8 cellular contexts compared by ENCODE assay signal in the genomic region with DNA sequence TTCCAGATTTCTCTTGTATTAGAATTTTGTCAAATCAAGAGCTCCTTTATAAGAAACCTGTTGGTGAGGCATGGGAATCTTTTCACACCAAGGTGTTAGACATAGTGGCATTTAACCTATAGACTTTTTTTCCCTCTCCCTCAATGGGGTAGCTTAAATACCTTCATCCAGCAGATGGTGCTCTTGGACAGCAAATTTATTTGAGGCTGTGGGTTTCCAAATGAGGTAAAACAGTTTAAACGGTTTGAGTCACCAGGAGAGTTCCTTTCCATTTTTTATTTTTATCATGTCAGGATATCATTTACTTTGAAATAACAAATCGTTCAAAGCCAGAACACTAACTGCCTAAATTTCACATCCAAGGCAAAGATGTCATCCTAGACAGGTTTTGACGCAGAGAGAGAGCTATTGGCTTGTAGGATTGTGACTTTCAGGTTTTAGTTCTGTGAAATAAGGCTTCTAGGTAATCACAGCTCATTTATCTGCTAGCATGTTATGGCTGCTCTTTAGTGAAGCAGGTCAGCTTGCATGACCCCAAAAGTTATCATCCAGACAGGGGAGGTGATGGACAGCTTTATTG.
DNase-seq lines count a peak whose midpoint lies in the region; ATAC-seq, FAIRE-seq and TF ChIP-seq lines count a peak whose summit lies in the region.

No MANE protein-coding gene starts in this region.

- TF ChIP-seq EP300 in A549 (IDR thresholded peaks at IDR 0.05), result no peak

- DNase-seq in A549 (ENCODE audit: low read depth in 1 of 2, low spot score in 1 of 2), result peak; percentile 47 to 51
- peak; percentile 54 for DNase-seq in IMR-90
- no peak for DNase-seq in Peyer's patch
- peak; percentile 7 for DNase-seq in central memory CD4-positive, alpha-beta T cell
- DNase-seq in lung microvascular endothelial cell (ENCODE audit: low read depth in 2 of 2), result peak; percentile 50 to 73
- no peak for DNase-seq in amniotic stem cell (lab: John Stamatoyannopoulos, UW)

- TF ChIP-seq POLR2A in A549 (IDR thresholded peaks at IDR 0.05; ENCODE audit: low read length) (no peak), IMR-90 (IDR thresholded peaks at IDR 0.05; ENCODE audit: low read depth, low read length) (no peak), Peyer's patch (IDR thresholded peaks at IDR 0.05) (no peak)

- no peak overlapping the region for H3K4ac ChIP-seq in IMR-90 (ENCODE audit: low read depth, low read length)

- peak; percentile 71 to 86; a peak in 5 of 6 replicates for ATAC-seq in A549
- ATAC-seq in IMR-90 (ENCODE audit: low read depth), result peak; percentile 86
- ATAC-seq in HG02852 (IDR thresholded peaks at IDR 0.05; ENCODE audit: unreplicated experiment), result no peak

- in situ Hi-C loops in IMR-90 (cut with MboI; ENCODE audit: low sequenced_read_pairs), result no loop called here

- no peak overlapping the region for H3K18ac ChIP-seq in IMR-90 (ENCODE audit: low read depth, low read length)

- H3K4me1 ChIP-seq in A549 (no peaks in the 10 kb centered on the region), DOHH2 (ENCODE audit: control insufficient read depth, low read length) (no peaks in the 10 kb centered on the region), IMR-90 (ENCODE audit: control insufficient read depth, insufficient read depth, low read length) (no peaks in the 10 kb centered on the region), Peyer's patch (no peaks in the 10 kb centered on the region)

- no peak overlapping the region for H2BK120ac ChIP-seq in IMR-90 (ENCODE audit: low read depth, low read length)

- H3K9ac ChIP-seq in IMR-90 (ENCODE audit: low read depth, low read length), result no peak overlapping the region

- no peak overlapping the region for H2BK15ac ChIP-seq in IMR-90 (ENCODE audit: low read depth, low read length)

- no peak overlapping the region for H4K8ac ChIP-seq in IMR-90 (ENCODE audit: low read depth in 2 of 2, low read length in 2 of 2)

- H3K14ac ChIP-seq in IMR-90 (replicated peaks; ENCODE audit: low read depth, low read length), result no peak overlapping the region

- H2AK5ac ChIP-seq in IMR-90 (ENCODE audit: low read depth, low read length), result no peak overlapping the region

- TF ChIP-seq RAD21 in A549 (conservative IDR thresholded peaks at IDR 0.05 in 1 of 2, IDR thresholded peaks at IDR 0.05 in 1 of 2) (peak; percentile 84 to 87), IMR-90 (IDR thresholded peaks at IDR 0.05; ENCODE audit: low read length) (peak; percentile 74)

- H4K20me1 ChIP-seq in DOHH2 (ENCODE audit: control insufficient read depth, insufficient read depth, low read depth, low read length) (no peaks in the 10 kb centered on the region), IMR-90 (ENCODE audit: insufficient read depth, low read length) (no peaks in the 10 kb centered on the region)

- H3K9me3 ChIP-seq in A549, result peaks cover 9% of the 10 kb centered on the region
- H3K9me3 ChIP-seq in DOHH2 (ENCODE audit: control insufficient read depth, insufficient read depth, low read length), result no peaks in the 10 kb centered on the region
- peaks cover 2% of the 10 kb centered on the region; the same call in 1 of the 2 replicates for H3K9me3 ChIP-seq in IMR-90 (ENCODE audit: control insufficient read depth, insufficient read depth, low read length)
- H3K9me3 ChIP-seq in Peyer's patch, result no peaks in the 10 kb centered on the region

- H3K4me3 ChIP-seq in A549 (no peak overlapping the region), DOHH2 (ENCODE audit: low read length) (no peak overlapping the region), IMR-90 (ENCODE audit: insufficient read depth, low read depth, low read length) (no peak overlapping the region), Peyer's patch (no peak overlapping the region)

- H3K4me2 ChIP-seq in A549 (no peak overlapping the region), DOHH2 (ENCODE audit: low read length) (no peak overlapping the region), IMR-90 (ENCODE audit: low read depth, low read length) (no peak overlapping the region)

- H3K79me2 ChIP-seq in DOHH2 (ENCODE audit: control insufficient read depth, low read length), result no peaks in the 10 kb centered on the region

- H3K27ac ChIP-seq in A549, result no peak overlapping the region
- no peak overlapping the region for H3K27ac ChIP-seq in DOHH2 (ENCODE audit: low read depth, low read length)
- no peak overlapping the region for H3K27ac ChIP-seq in IMR-90 (ENCODE audit: insufficient read depth, low read length)
- H3K27ac ChIP-seq in Peyer's patch, result no peak overlapping the region

- no peak overlapping the region for H2AFZ ChIP-seq in IMR-90 (replicated peaks; ENCODE audit: low read length, poor library complexity)

- dilution Hi-C loops in IMR-90 (cut with HindIII; ENCODE audit: low sequenced_read_pairs, unreplicated experiment), result no loop called here

- H2AK9ac ChIP-seq in IMR-90 (replicated peaks; ENCODE audit: low read depth, low read length, poor library complexity), result no peak overlapping the region

- H3K23ac ChIP-seq in IMR-90 (ENCODE audit: low read depth, low read length), result no peak overlapping the region

- CTCF ChIA-PET in A549 (lab: Yijun Ruan, JAX), result interaction anchor here (0.7 to 3.5 kb wide), 42 partner anchors 9 to 1072 kb away, joined by 3 to 29 read pairs (median 4); no protein-coding TSS in a partner anchor
- CTCF ChIA-PET in IMR-90 (lab: Yijun Ruan, JAX), result interaction anchor here (0.8 to 3.0 kb wide), 8 partner anchors 9 to 226 kb away, joined by 3 to 10 read pairs (median 4); no protein-coding TSS in a partner anchor

- WGBS in A549 (ENCODE audit: missing lambda C conversion rate), result 35% methylated on average over 3 of the region's 3 CpGs
- no CpG with 5 or more reads among the region's 3 CpGs for WGBS in IMR-90 (ENCODE audit: extremely low coverage in 2 of 2, insufficient read length in 1 of 2), 2 experiments

- FAIRE-seq in A549 (lab: Jason Lieb, UNC), result peak; percentile 73

- H3K56ac ChIP-seq in IMR-90 (ENCODE audit: extremely low read depth, insufficient read depth, low read length), result no peak overlapping the region

- H2BK20ac ChIP-seq in IMR-90 (ENCODE audit: low read depth, low read length), result no peak overlapping the region

- H4K91ac ChIP-seq in IMR-90 (ENCODE audit: insufficient read depth, low read depth, low read length), result no peak overlapping the region

- no peaks in the 10 kb centered on the region for H3K9me2 ChIP-seq in DOHH2 (replicated peaks; ENCODE audit: control insufficient read depth, low read length)

- TF ChIP-seq CTCF in A549 (IDR thresholded peaks at IDR 0.05), result peak; percentile 82
- peak; percentile 67 for TF ChIP-seq CTCF in DOHH2 (IDR thresholded peaks at IDR 0.05; ENCODE audit: low read depth, low read length, poor library complexity, severe bottlenecking)
- TF ChIP-seq CTCF in IMR-90 (conservative IDR thresholded peaks at IDR 0.05; ENCODE audit: low read depth, low read length), result peak; percentile 76
- TF ChIP-seq CTCF in Peyer's patch (IDR thresholded peaks at IDR 0.05), result peak in 5 of 6 experiments; percentile 17 to 54 (median 48)

- no peak overlapping the region for H2BK5ac ChIP-seq in IMR-90 (ENCODE audit: low read depth, low read length, poor library complexity, severe bottlenecking)

- POLR2A ChIA-PET in A549 (lab: Yijun Ruan, JAX), result no interaction called here
- POLR2A ChIA-PET in IMR-90 (lab: Charles Lee; ENCODE audit: unreplicated experiment), result interaction anchor here (0.6 kb wide), 1 partner anchor 104 kb away, joined by 3 read pairs; no protein-coding TSS in a partner anchor

- H4K5ac ChIP-seq in IMR-90 (ENCODE audit: low read depth, low read length), result no peak overlapping the region

- H3K79me1 ChIP-seq in IMR-90 (ENCODE audit: low read depth in 1 of 2, low read length in 2 of 2), result peaks cover 0 to 4% of the 10 kb centered on the region in 2 experiments; a peak in 2 of 4 replicates

- intact Hi-C loops in IMR-90 (cut with micrococcal nuclease), result loop anchor here (2.0 to 5.0 kb wide), 3 partner anchors 79 to 710 kb away; no protein-coding TSS in a partner anchor

- no peaks in the 10 kb centered on the region for H3K9me1 ChIP-seq in IMR-90 (ENCODE audit: insufficient read depth, low read length)

- no peaks in the 10 kb centered on the region for H3K27me3 ChIP-seq in DOHH2 (ENCODE audit: control insufficient read depth, low read length)
- no peaks in the 10 kb centered on the region for H3K27me3 ChIP-seq in IMR-90 (ENCODE audit: control insufficient read depth, insufficient read depth, low read length)
- no peaks in the 10 kb centered on the region for H3K27me3 ChIP-seq in Peyer's patch

- H3F3A ChIP-seq in DOHH2 (ENCODE audit: control insufficient read depth, insufficient read depth), result no peaks in the 10 kb centered on the region

- no TSS peak for BruUV-seq in IMR-90 (replicated peaks; lab: Mats Ljungman, UMichigan)

- H3K36me3 ChIP-seq in DOHH2 (ENCODE audit: control insufficient read depth, low read length), result peaks cover 11% of the 10 kb centered on the region
- peaks cover 2% of the 10 kb centered on the region; the same call in 1 of the 2 replicates for H3K36me3 ChIP-seq in IMR-90 (ENCODE audit: control insufficient read depth, insufficient read depth, low read length)
- peaks cover 0 to 23% (median 3%) of the 10 kb centered on the region in 3 donors for H3K36me3 ChIP-seq in Peyer's patch

TF ChIP-seq in A549, 52 proteins besides CTCF, POLR2A, EP300 and RAD21 (continues in another document):
- TF ChIP-seq, protein P1, sequence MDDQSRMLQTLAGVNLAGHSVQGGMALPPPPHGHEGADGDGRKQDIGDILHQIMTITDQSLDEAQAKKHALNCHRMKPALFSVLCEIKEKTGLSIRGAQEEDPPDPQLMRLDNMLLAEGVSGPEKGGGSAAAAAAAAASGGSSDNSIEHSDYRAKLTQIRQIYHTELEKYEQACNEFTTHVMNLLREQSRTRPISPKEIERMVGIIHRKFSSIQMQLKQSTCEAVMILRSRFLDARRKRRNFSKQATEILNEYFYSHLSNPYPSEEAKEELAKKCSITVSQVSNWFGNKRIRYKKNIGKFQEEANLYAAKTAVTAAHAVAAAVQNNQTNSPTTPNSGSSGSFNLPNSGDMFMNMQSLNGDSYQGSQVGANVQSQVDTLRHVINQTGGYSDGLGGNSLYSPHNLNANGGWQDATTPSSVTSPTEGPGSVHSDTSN (IDR thresholded peaks at IDR 0.05), result no peak

TF ChIP-seq in IMR-90, 13 proteins besides CTCF, POLR2A, EP300 and RAD21:
- TF ChIP-seq SMC3 (IDR thresholded peaks at IDR 0.05; ENCODE audit: low read depth, low read length) (peak; percentile 69), MXI1 (IDR thresholded peaks at IDR 0.05; ENCODE audit: borderline replicate concordance, low read depth, low read length) (no peak)

Comparison
In these comparisons a context has a peak if more than half of its experiments do, and no peak if none do; other contexts are left out.
1. DNase-seq: peak in A549 (2 of 2), IMR-90 (single experiment), central memory CD4-positive, alpha-beta T cell (single experiment) and lung microvascular endothelial cell (2 of 2); none in Peyer's patch (0 of 3) and amniotic stem cell (single experiment).
2. Peak in every context shown above with its lines, with median percentiles within 50 percentile points of each other: CTCF ChIP-seq.